1 cellular context compared by ENCODE assay signal in the genomic region with DNA sequence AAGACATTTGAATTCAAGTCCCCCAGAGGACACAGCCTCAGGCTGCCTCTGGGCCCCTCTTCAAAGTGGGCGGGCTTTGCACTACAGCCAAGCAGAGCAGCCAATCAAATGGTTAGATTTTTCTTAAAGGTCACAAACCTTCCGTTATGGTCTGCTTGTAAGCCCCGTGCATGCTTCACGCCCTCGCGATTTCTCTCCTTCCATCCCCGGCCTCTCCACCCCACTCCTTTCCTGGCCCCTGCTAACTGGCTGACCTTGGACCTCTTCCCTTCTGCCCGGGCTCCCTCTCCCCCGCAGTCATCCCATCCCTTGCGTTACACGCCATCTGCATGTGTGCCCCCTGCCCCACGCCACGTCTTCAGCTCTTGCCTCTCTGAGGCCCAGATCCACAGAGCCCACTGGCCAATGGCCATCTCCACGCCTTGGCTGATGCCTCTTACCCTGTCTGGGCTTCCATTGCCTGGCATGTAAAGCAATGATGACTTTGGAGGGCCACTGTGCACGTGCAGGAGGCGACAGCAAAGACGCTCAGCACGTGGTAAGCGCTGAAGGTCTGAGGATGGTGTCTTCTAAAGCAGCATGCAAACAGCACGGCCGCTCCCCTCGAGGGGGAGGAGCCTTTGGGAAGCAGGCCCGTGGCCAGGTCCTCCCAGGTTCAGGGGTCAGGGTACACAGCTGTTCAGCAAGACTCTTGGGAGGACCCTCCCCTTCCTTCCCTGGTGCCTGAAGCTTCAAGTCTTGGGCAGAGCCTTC.
A peak's percentile ranks its signal among the peaks of the same experiment; 100 is the strongest.
TF ChIP-seq lines count a peak whose summit lies in the region.

No MANE protein-coding gene starts in this region.

TF ChIP-seq in HepG2, 621 proteins besides CTCF, POLR2A, EP300 and RAD21 (continued from another document and continues in another):
- TF ChIP-seq, protein P1, sequence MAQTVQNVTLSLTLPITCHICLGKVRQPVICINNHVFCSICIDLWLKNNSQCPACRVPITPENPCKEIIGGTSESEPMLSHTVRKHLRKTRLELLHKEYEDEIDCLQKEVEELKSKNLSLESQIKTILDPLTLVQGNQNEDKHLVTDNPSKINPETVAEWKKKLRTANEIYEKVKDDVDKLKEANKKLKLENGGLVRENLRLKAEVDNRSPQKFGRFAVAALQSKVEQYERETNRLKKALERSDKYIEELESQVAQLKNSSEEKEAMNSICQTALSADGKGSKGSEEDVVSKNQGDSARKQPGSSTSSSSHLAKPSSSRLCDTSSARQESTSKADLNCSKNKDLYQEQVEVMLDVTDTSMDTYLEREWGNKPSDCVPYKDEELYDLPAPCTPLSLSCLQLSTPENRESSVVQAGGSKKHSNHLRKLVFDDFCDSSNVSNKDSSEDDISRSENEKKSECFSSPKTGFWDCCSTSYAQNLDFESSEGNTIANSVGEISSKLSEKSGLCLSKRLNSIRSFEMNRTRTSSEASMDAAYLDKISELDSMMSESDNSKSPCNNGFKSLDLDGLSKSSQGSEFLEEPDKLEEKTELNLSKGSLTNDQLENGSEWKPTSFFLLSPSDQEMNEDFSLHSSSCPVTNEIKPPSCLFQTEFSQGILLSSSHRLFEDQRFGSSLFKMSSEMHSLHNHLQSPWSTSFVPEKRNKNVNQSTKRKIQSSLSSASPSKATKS (CRISPR knock-in tag; IDR thresholded peaks at IDR 0.05) = no peak
- 0 out of 2 replicates have a peak, but pooled peaks have one; percentile 31 for TF ChIP-seq SALL2 (CRISPR knock-in tag; IDR thresholded peaks at IDR 0.05)
- no peak for TF ChIP-seq JDP2 (CRISPR knock-in tag; IDR thresholded peaks at IDR 0.05; ENCODE audit: borderline replicate concordance)
- TF ChIP-seq ARID4A (CRISPR knock-in tag; IDR thresholded peaks at IDR 0.05; ENCODE audit: borderline replicate concordance) = peak; percentile 69
- TF ChIP-seq, protein P2, sequence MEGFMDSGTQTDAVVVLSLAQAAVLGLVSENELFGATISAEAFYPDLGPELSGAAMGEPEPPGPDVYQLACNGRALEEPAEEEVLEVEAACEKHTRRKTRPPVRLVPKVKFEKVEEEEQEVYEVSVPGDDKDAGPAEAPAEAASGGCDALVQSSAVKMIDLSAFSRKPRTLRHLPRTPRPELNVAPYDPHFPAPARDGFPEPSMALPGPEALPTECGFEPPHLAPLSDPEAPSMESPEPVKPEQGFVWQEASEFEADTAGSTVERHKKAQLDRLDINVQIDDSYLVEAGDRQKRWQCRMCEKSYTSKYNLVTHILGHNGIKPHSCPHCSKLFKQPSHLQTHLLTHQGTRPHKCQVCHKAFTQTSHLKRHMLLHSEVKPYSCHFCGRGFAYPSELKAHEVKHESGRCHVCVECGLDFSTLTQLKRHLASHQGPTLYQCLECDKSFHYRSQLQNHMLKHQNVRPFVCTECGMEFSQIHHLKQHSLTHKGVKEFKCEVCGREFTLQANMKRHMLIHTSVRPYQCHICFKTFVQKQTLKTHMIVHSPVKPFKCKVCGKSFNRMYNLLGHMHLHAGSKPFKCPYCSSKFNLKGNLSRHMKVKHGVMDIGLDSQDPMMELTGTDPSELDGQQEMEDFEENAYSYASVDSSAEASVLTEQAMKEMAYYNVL (CRISPR knock-in tag; IDR thresholded peaks at IDR 0.05; ENCODE audit: borderline replicate concordance) = 0 out of 2 replicates have a peak, but pooled peaks have one; percentile 60
- TF ChIP-seq HES4 (CRISPR knock-in tag; IDR thresholded peaks at IDR 0.05; ENCODE audit: borderline replicate concordance) = 0 out of 2 replicates have a peak, but pooled peaks have one; percentile 28
- peak; percentile 55; the same call in 1 of the 2 replicates for TF ChIP-seq HDAC1 (CRISPR knock-in tag; IDR thresholded peaks at IDR 0.05)
- no peak for TF ChIP-seq FOXK2 (IDR thresholded peaks at IDR 0.05)
- TF ChIP-seq, protein P3, sequence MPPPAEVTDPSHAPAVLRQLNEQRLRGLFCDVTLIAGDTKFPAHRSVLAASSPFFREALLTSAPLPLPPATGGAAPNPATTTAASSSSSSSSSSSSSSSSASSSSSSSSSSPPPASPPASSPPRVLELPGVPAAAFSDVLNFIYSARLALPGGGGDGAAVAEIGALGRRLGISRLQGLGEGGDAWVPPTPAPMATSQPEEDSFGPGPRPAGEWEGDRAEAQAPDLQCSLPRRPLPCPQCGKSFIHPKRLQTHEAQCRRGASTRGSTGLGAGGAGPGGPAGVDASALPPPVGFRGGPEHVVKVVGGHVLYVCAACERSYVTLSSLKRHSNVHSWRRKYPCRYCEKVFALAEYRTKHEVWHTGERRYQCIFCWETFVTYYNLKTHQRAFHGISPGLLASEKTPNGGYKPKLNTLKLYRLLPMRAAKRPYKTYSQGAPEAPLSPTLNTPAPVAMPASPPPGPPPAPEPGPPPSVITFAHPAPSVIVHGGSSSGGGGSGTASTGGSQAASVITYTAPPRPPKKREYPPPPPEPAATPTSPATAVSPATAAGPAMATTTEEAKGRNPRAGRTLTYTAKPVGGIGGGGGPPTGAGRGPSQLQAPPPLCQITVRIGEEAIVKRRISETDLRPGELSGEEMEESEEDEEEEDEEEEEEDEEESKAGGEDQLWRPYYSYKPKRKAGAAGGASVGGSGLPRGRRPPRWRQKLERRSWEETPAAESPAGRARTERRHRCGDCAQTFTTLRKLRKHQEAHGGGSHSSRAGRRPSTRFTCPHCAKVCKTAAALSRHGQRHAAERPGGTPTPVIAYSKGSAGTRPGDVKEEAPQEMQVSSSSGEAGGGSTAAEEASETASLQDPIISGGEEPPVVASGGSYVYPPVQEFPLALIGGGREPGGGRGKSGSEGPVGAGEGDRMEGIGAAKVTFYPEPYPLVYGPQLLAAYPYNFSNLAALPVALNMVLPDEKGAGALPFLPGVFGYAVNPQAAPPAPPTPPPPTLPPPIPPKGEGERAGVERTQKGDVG (CRISPR knock-in tag; IDR thresholded peaks at IDR 0.05; ENCODE audit: borderline replicate concordance) = peak; percentile 50; the same call in 1 of the 2 replicates
- TF ChIP-seq IKZF5 (CRISPR knock-in tag; IDR thresholded peaks at IDR 0.05) = no peak
- 0 out of 2 replicates have a peak, but pooled peaks have one; percentile 42 for TF ChIP-seq PHF21A (CRISPR knock-in tag; IDR thresholded peaks at IDR 0.05)
- TF ChIP-seq HIVEP1 (CRISPR knock-in tag; IDR thresholded peaks at IDR 0.05) = peak; percentile 66; the same call in 1 of the 2 replicates
- TF ChIP-seq NFAT5 (CRISPR knock-in tag; IDR thresholded peaks at IDR 0.05) = peak; percentile 69; the same call in 1 of the 2 replicates
- peak; percentile 41; the same call in 1 of the 2 replicates for TF ChIP-seq ZNF558 (CRISPR knock-in tag; IDR thresholded peaks at IDR 0.05; ENCODE audit: borderline replicate concordance)
- TF ChIP-seq, protein P4, sequence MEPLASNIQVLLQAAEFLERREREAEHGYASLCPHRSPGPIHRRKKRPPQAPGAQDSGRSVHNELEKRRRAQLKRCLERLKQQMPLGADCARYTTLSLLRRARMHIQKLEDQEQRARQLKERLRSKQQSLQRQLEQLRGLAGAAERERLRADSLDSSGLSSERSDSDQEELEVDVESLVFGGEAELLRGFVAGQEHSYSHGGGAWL (CRISPR knock-in tag; IDR thresholded peaks at IDR 0.05) = peak; percentile 70; the same call in 1 of the 2 replicates
- TF ChIP-seq, protein P5, sequence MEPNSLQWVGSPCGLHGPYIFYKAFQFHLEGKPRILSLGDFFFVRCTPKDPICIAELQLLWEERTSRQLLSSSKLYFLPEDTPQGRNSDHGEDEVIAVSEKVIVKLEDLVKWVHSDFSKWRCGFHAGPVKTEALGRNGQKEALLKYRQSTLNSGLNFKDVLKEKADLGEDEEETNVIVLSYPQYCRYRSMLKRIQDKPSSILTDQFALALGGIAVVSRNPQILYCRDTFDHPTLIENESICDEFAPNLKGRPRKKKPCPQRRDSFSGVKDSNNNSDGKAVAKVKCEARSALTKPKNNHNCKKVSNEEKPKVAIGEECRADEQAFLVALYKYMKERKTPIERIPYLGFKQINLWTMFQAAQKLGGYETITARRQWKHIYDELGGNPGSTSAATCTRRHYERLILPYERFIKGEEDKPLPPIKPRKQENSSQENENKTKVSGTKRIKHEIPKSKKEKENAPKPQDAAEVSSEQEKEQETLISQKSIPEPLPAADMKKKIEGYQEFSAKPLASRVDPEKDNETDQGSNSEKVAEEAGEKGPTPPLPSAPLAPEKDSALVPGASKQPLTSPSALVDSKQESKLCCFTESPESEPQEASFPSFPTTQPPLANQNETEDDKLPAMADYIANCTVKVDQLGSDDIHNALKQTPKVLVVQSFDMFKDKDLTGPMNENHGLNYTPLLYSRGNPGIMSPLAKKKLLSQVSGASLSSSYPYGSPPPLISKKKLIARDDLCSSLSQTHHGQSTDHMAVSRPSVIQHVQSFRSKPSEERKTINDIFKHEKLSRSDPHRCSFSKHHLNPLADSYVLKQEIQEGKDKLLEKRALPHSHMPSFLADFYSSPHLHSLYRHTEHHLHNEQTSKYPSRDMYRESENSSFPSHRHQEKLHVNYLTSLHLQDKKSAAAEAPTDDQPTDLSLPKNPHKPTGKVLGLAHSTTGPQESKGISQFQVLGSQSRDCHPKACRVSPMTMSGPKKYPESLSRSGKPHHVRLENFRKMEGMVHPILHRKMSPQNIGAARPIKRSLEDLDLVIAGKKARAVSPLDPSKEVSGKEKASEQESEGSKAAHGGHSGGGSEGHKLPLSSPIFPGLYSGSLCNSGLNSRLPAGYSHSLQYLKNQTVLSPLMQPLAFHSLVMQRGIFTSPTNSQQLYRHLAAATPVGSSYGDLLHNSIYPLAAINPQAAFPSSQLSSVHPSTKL (CRISPR knock-in tag; IDR thresholded peaks at IDR 0.05) = peak; percentile 15; the same call in 1 of the 2 replicates
- 0 out of 2 replicates have a peak, but pooled peaks have one; percentile 17 for TF ChIP-seq NKX3-1 (CRISPR knock-in tag; IDR thresholded peaks at IDR 0.05)
- TF ChIP-seq ZFP62 (CRISPR knock-in tag; IDR thresholded peaks at IDR 0.05) = no peak
- TF ChIP-seq NFYB (CRISPR knock-in tag; IDR thresholded peaks at IDR 0.05) = peak; percentile 59; the same call in 1 of the 2 replicates
- no peak for TF ChIP-seq CBX1 (IDR thresholded peaks at IDR 0.05; ENCODE audit: low read depth)
- TF ChIP-seq NCOR1 (IDR thresholded peaks at IDR 0.05; ENCODE audit: borderline replicate concordance, low read length) = peak; percentile 9; the same call in 1 of the 2 replicates
- TF ChIP-seq ZNF225 (CRISPR knock-in tag; IDR thresholded peaks at IDR 0.05) = peak; percentile 73; the same call in 1 of the 2 replicates
- TF ChIP-seq ZFX (CRISPR knock-in tag; IDR thresholded peaks at IDR 0.05; ENCODE audit: low read depth) = 0 out of 2 replicates have a peak, but pooled peaks have one; percentile 20
- TF ChIP-seq HOXA3 (CRISPR knock-in tag; IDR thresholded peaks at IDR 0.05) = peak; percentile 49
